Comparison of ENCODE assay signal across 18 cellular contexts in genomic region chr5:1946776-1947175, GRCh38.
"Had no signal": no experiment of that assay in that cellular context is flagged by ENCODE, and none has a peak within 500 bp of the region (broad histone marks: within the 10 kb centered on the region; RNA-seq: fewer than 3 reads in every experiment).

No MANE protein-coding gene starts in this region.

- DNase-seq: activated CD4-positive, alpha-beta T cell treated with anti-CD3 and anti-CD28 coated beads, Interleukin-2, amount 10 ng/mL, durations not matched to agents 7 days and 5 days; activated CD4-positive, CD25-positive, alpha-beta regulatory T cell treated with anti-CD3 and anti-CD28 coated beads, Interleukin-2, amount 50 U/mL, for 72 hours; activated CD8-positive, alpha-beta memory T cell treated with anti-CD3 and anti-CD28 coated beads, Interleukin-2, amount 10 ng/mL, durations not matched to agents 7 days and 5 days; activated CD8-positive, alpha-beta T cell treated with anti-CD3 and anti-CD28 coated beads for 36 hours; activated gamma-delta T cell; activated naive CD4-positive, alpha-beta T cell treated with anti-CD3 and anti-CD28 coated beads, Interleukin-2, amount 50 U/mL, for 16 hours; activated naive CD8-positive, alpha-beta T cell treated with anti-CD3 and anti-CD28 coated beads, Interleukin-2, amount 50 U/mL, for 24 hours; caudate nucleus; effector CD4-positive, alpha-beta T cell; natural killer cell; right lobe of liver; stimulated activated CD4-positive, alpha-beta T cell treated with anti-CD3 and anti-CD28 coated beads, Interleukin-1b, Interleukin-23, amount 100 ng/mL, for 48 hours; T-helper 1 cell; transverse colon; uterus; WERI-Rb-1 had no signal

- H3K36me3 ChIP-seq: right lobe of liver, transverse colon, uterus, WERI-Rb-1 had no signal

- H3K4me1 ChIP-seq: parathyroid adenoma, right lobe of liver, transverse colon, uterus had no signal

- H3K27ac ChIP-seq: parathyroid adenoma, right lobe of liver, transverse colon, uterus, WERI-Rb-1 had no signal

- H3K9me3 ChIP-seq: right lobe of liver, transverse colon, uterus had no signal

- ATAC-seq: activated CD8-positive, alpha-beta memory T cell treated with anti-CD3 and anti-CD28 coated beads, Interleukin-2, amount 10 ng/mL, durations not matched to agents 7 days and 5 days; activated CD8-positive, alpha-beta T cell treated with anti-CD3 and anti-CD28 coated beads for 36 hours; activated naive CD8-positive, alpha-beta T cell treated with anti-CD3 and anti-CD28 coated beads, Interleukin-2, amount 50 U/mL, for 24 hours; natural killer cell; right lobe of liver had no signal

- H3K27me3 ChIP-seq: right lobe of liver, transverse colon, uterus had no signal

- H3K4me3 ChIP-seq: right lobe of liver, skin epidermis, transverse colon, uterus had no signal

- H3K9ac ChIP-seq: parathyroid adenoma had no signal
